ENCODE assay signal across 19 cellular contexts in genomic region chr5:130295235-130295634, GRCh38.
A peak's percentile ranks its signal among the peaks of the same experiment; 100 is the strongest.
DNase-seq lines count a peak whose midpoint lies in the region; ATAC-seq and TF ChIP-seq lines count a peak whose summit lies in the region.
"Had no signal": no experiment of that assay in that cellular context is flagged by ENCODE, and none has a peak within 500 bp of the region (broad histone marks: within the 10 kb centered on the region; RNA-seq: fewer than 3 reads in every experiment).

No MANE protein-coding gene starts in this region.

- H3K4me1 Mint-ChIP-seq in activated CD8-positive, alpha-beta T cell treated with anti-CD3 and anti-CD28 coated beads for 36 hours (ENCODE audit: low read depth), result no peaks in the 10 kb centered on the region
- H3K4me1 Mint-ChIP-seq in stimulated activated effector memory CD8-positive, alpha-beta T cell treated with anti-CD3 and anti-CD28 coated beads, Interleukin-12 subunit alpha, Interleukin-12 subunit beta, amount 100 ng/mL, for 72 hours, result no peaks in the 10 kb centered on the region
- H3K4me1 Mint-ChIP-seq: CD4-positive, CD25-positive, alpha-beta regulatory T cell; H9 had no signal

- DNase-seq in DMS53 treated with DMSO at 0.1 percent for 48 hours (lab: John Stamatoyannopoulos, UW; ENCODE audit: unreplicated experiment), result peak; percentile 51
- peak; percentile 28 for DNase-seq in NCI-H69 (lab: John Stamatoyannopoulos, UW)
- no peak for DNase-seq in hepatocyte (ENCODE audit: low spot score)
- peak; percentile 20 for DNase-seq in renal cortical epithelial cell (ENCODE audit: low read depth)
- no peak for DNase-seq in activated CD8-positive, alpha-beta T cell treated with anti-CD3 and anti-CD28 coated beads for 36 hours
- DNase-seq in activated naive CD4-positive, alpha-beta T cell treated with anti-CD3 and anti-CD28 coated beads, Interleukin-2, amount 50 U/mL, for 16 hours, result no peak
- no peak for DNase-seq in stimulated activated effector memory CD8-positive, alpha-beta T cell treated with anti-CD3 and anti-CD28 coated beads, Interleukin-12 subunit alpha, Interleukin-12 subunit beta, amount 100 ng/mL, for 72 hours (ENCODE audit: low spot score in 2 of 2)
- DNase-seq: ACHN; Calu3; CD4-positive, CD25-positive, alpha-beta regulatory T cell; DND-41; GDM1; H9; NCI-H1048; NCI-H146; NCI-H2227 treated with DMSO at 0.1 percent for 48 hours had no signal

- no peak for TF ChIP-seq CTCF in hepatocyte (IDR thresholded peaks at IDR 0.05; ENCODE audit: poor library complexity)
- no peak for TF ChIP-seq CTCF in activated CD8-positive, alpha-beta T cell treated with anti-CD3 and anti-CD28 coated beads for 36 hours (IDR thresholded peaks at IDR 0.05)

- CTCF ChIA-PET in activated CD8-positive, alpha-beta T cell treated with anti-CD3 and anti-CD28 coated beads for 36 hours (lab: Charles Lee), result no interaction called here

- intact Hi-C loops in activated CD8-positive, alpha-beta T cell treated with anti-CD3 and anti-CD28 coated beads for 36 hours (cut with micrococcal nuclease), result no loop called here

- H3K9me3 Mint-ChIP-seq in activated CD8-positive, alpha-beta T cell treated with anti-CD3 and anti-CD28 coated beads for 36 hours, result no peaks in the 10 kb centered on the region
- no peaks in the 10 kb centered on the region for H3K9me3 Mint-ChIP-seq in stimulated activated effector memory CD8-positive, alpha-beta T cell treated with anti-CD3 and anti-CD28 coated beads, Interleukin-12 subunit alpha, Interleukin-12 subunit beta, amount 100 ng/mL, for 72 hours
- H3K9me3 Mint-ChIP-seq: H9 had no signal

- H2AFZ ChIP-seq in hepatocyte, result peak overlapping the region; percentile 16

- no peaks in the 10 kb centered on the region for H3K79me2 ChIP-seq in hepatocyte

- no peaks in the 10 kb centered on the region for H3K36me3 ChIP-seq in hepatocyte (replicated peaks; ENCODE audit: insufficient read depth, low read depth)

- H3K27me3 Mint-ChIP-seq in activated CD8-positive, alpha-beta T cell treated with anti-CD3 and anti-CD28 coated beads for 36 hours, result no peaks in the 10 kb centered on the region
- H3K27me3 Mint-ChIP-seq: CD4-positive, CD25-positive, alpha-beta regulatory T cell had no signal

- ATAC-seq in activated CD8-positive, alpha-beta T cell treated with anti-CD3 and anti-CD28 coated beads for 36 hours, result no peak
- ATAC-seq in stimulated activated effector memory CD8-positive, alpha-beta T cell treated with anti-CD3 and anti-CD28 coated beads, Interleukin-12 subunit alpha, Interleukin-12 subunit beta, amount 100 ng/mL, for 72 hours, result no peak
- ATAC-seq: K562, Right ventricle myocardium inferior had no signal

- H3K27ac ChIP-seq in hepatocyte, result peak overlapping the region; percentile 59
- H3K27ac ChIP-seq: SK-N-MC had no signal

- no peak overlapping the region for H3K4me3 Mint-ChIP-seq in activated CD8-positive, alpha-beta T cell treated with anti-CD3 and anti-CD28 coated beads for 36 hours
- H3K4me3 Mint-ChIP-seq in stimulated activated effector memory CD8-positive, alpha-beta T cell treated with anti-CD3 and anti-CD28 coated beads, Interleukin-12 subunit alpha, Interleukin-12 subunit beta, amount 100 ng/mL, for 72 hours, result no peak overlapping the region
- H3K4me3 Mint-ChIP-seq: CD4-positive, CD25-positive, alpha-beta regulatory T cell; H9 had no signal

- no peak overlapping the region for H3K4me3 ChIP-seq in hepatocyte
- H3K4me3 ChIP-seq: K562, SK-N-MC had no signal

- no peaks in the 10 kb centered on the region for H4K20me1 ChIP-seq in hepatocyte (ENCODE audit: insufficient read depth, poor library complexity, severe bottlenecking)

- WGBS in hepatocyte (ENCODE audit: low lambda C conversion rate, missing lambda C conversion rate), result 93% methylated on average over 1 of the region's 1 CpG

- H3K9me3 ChIP-seq in hepatocyte (ENCODE audit: low read depth), result no peaks in the 10 kb centered on the region

- H3K27me3 ChIP-seq in hepatocyte, result no peaks in the 10 kb centered on the region

- peaks cover 11% of the 10 kb centered on the region for H3K4me1 ChIP-seq in hepatocyte (ENCODE audit: insufficient read depth)

- peak overlapping the region; percentile 41 for H3K4me2 ChIP-seq in hepatocyte

- POLR2A ChIA-PET in activated CD8-positive, alpha-beta T cell treated with anti-CD3 and anti-CD28 coated beads for 36 hours (lab: Charles Lee), result no interaction called here

- no peak overlapping the region for H3K27ac Mint-ChIP-seq in activated CD8-positive, alpha-beta T cell treated with anti-CD3 and anti-CD28 coated beads for 36 hours
- H3K27ac Mint-ChIP-seq in stimulated activated effector memory CD8-positive, alpha-beta T cell treated with anti-CD3 and anti-CD28 coated beads, Interleukin-12 subunit alpha, Interleukin-12 subunit beta, amount 100 ng/mL, for 72 hours, result no peak overlapping the region
- H3K27ac Mint-ChIP-seq: CD4-positive, CD25-positive, alpha-beta regulatory T cell; H9 had no signal

- H3K9me2 ChIP-seq in hepatocyte (replicated peaks; ENCODE audit: insufficient read depth), result no peaks in the 10 kb centered on the region

- H3K36me3 Mint-ChIP-seq in activated CD8-positive, alpha-beta T cell treated with anti-CD3 and anti-CD28 coated beads for 36 hours (ENCODE audit: low read depth), result no peaks in the 10 kb centered on the region
- no peaks in the 10 kb centered on the region for H3K36me3 Mint-ChIP-seq in stimulated activated effector memory CD8-positive, alpha-beta T cell treated with anti-CD3 and anti-CD28 coated beads, Interleukin-12 subunit alpha, Interleukin-12 subunit beta, amount 100 ng/mL, for 72 hours
- H3K36me3 Mint-ChIP-seq: CD4-positive, CD25-positive, alpha-beta regulatory T cell had no signal

Comparison
In these comparisons a context has a peak if more than half of its experiments do, and no peak if none do; other contexts are left out.
1. DNase-seq: peak in DMS53 treated with DMSO at 0.1 percent for 48 hours (single experiment), NCI-H69 (single experiment) and renal cortical epithelial cell (single experiment); none in hepatocyte (single experiment), activated CD8-positive, alpha-beta T cell treated with anti-CD3 and anti-CD28 coated beads for 36 hours (single experiment), activated naive CD4-positive, alpha-beta T cell treated with anti-CD3 and anti-CD28 coated beads, Interleukin-2, amount 50 U/mL, for 16 hours (single experiment) and stimulated activated effector memory CD8-positive, alpha-beta T cell treated with anti-CD3 and anti-CD28 coated beads, Interleukin-12 subunit alpha, Interleukin-12 subunit beta, amount 100 ng/mL, for 72 hours (0 of 2).